8 cellular contexts compared by ENCODE assay signal in the genomic region with DNA sequence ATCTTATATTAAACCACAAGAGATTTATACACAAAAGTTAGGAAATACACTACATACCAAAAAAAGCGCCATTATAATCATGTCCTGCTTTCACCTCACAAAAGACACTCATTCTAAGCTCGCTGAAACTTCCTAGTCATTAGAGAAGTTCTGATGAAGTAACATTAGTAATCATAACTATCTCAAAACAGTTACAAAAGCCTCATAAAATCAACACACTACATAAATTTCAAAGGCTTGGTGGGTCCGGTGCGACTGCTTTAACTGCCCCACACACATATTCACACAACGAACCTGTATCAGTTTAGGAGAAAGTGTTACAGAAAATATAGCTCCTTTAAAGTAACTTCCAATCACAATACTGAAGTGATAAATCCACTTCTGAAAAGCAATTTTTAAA. TPM values are rescaled to one million over a fixed set of nuclear protein-coding genes. Genes with fewer than 3 reads are reported as not detected.
DNase-seq lines count a peak whose midpoint lies in the region; ATAC-seq and TF ChIP-seq lines count a peak whose summit lies in the region.

No MANE protein-coding gene starts in this region.

- TF ChIP-seq CTCF in GM12875 (IDR thresholded peaks at IDR 0.05; ENCODE audit: borderline replicate concordance, insufficient read depth, low read depth, low read length) (no peak), choroid plexus epithelial cell (conservative IDR thresholded peaks at IDR 0.05; ENCODE audit: low read depth, low read length) (no peak)

- H3K4me1 Mint-ChIP-seq in naive B cell: peaks cover 12 to 47% (median 32%) of the 10 kb centered on the region in 3 donors

- DNase-seq in NCI-H748 (lab: John Stamatoyannopoulos, UW; ENCODE audit: unreplicated experiment) (peak; percentile 8), choroid plexus epithelial cell (ENCODE audit: low read depth) (peak; percentile 18), naive B cell (no peak), NCI-H1930 (lab: John Stamatoyannopoulos, UW) (no peak)

- ATAC-seq in naive B cell (ENCODE audit: low read depth in 2 of 2): no peak
- no peak for ATAC-seq in GM19455 (IDR thresholded peaks at IDR 0.05; ENCODE audit: unreplicated experiment)
- ATAC-seq in GM21526 (IDR thresholded peaks at IDR 0.05; ENCODE audit: low FRiP score, unreplicated experiment): no peak
- ATAC-seq in HG03439 (IDR thresholded peaks at IDR 0.05; ENCODE audit: unreplicated experiment): no peak

- H3K27me3 Mint-ChIP-seq in naive B cell: no peaks in the 10 kb centered on the region

- peak overlapping the region; percentile 81 to 95 (median 94) for H3K4me3 Mint-ChIP-seq in naive B cell

- H3K27ac Mint-ChIP-seq in naive B cell: peak overlapping the region; percentile 33 to 95 (median 82)

- H3K36me3 Mint-ChIP-seq in naive B cell: no peaks in the 10 kb centered on the region

- peak overlapping the region; percentile 36 for H3K4me3 ChIP-seq in GM12875 (ENCODE audit: low read depth, low read length)
- H3K4me3 ChIP-seq in choroid plexus epithelial cell (ENCODE audit: low read depth, low read length): peak overlapping the region; percentile 89

- H3K9me3 Mint-ChIP-seq in naive B cell: no peaks in the 10 kb centered on the region

RNA-seq across cellular contexts. Expression of gene PHIP, which starts 1.9 kb away (rescaled TPM):
- polyA plus RNA-seq in naive B cell (ENCODE audit: low read depth in 6 of 6): 10 to 100 TPM in 5 of 6 donors, 1 to 10 TPM in 1; 9.0 to 18.7 (median 14.5) TPM

Comparison
In these comparisons a context has a peak if more than half of its experiments do, and no peak if none do; other contexts are left out.
1. DNase-seq: peak in NCI-H748 (single experiment) and choroid plexus epithelial cell (single experiment); none in naive B cell (single experiment) and NCI-H1930 (0 of 2).